Comparison of ENCODE assay signal across 8 cellular contexts in genomic region chr5:150700298-150700599, GRCh38. TPM values are rescaled to one million over a fixed set of nuclear protein-coding genes. Genes with fewer than 3 reads are reported as not detected.
DNase-seq lines count a peak whose midpoint lies in the region; ATAC-seq and TF ChIP-seq lines count a peak whose summit lies in the region.

No MANE protein-coding gene starts in this region.

- TF ChIP-seq CTCF in LNCaP clone FGC (IDR thresholded peaks at IDR 0.05; ENCODE audit: control insufficient read depth, extremely low read depth, insufficient read depth) (no peak), esophagus muscularis mucosa (IDR thresholded peaks at IDR 0.05) (no peak)

- H3K36me3 ChIP-seq in esophagus muscularis mucosa = peaks cover 34 to 38% (median 37%) of the 10 kb centered on the region in 4 donors
- peaks cover 32 to 36% (median 34%) of the 10 kb centered on the region in 3 donors for H3K36me3 ChIP-seq in skeletal muscle tissue (ENCODE audit: control insufficient read depth in 3 of 3, insufficient read depth in 3 of 3, low read length in 3 of 3)

- H3K27me3 ChIP-seq in esophagus muscularis mucosa (no peaks in the 10 kb centered on the region), skeletal muscle tissue (ENCODE audit: control insufficient read depth in 3 of 3, insufficient read depth in 3 of 3, low read length in 3 of 3) (no peaks in the 10 kb centered on the region)

- H3K27ac ChIP-seq in esophagus muscularis mucosa (replicated peaks in 1 of 4) = peak overlapping the region; percentile 93 to 100 (median 98)
- peak overlapping the region; percentile 96 for H3K27ac ChIP-seq in skeletal muscle tissue (ENCODE audit: low read depth, low read length)

- no peak for DNase-seq in LNCaP clone FGC (ENCODE audit: low read depth)
- no peak for DNase-seq in esophagus muscularis mucosa (ENCODE audit: extremely low spot score)
- DNase-seq in NOMO-1 treated with DMSO at 0.1 percent for 48 hours (lab: John Stamatoyannopoulos, UW; ENCODE audit: unreplicated experiment) = no peak
- DNase-seq in stimulated activated CD4-positive, alpha-beta T cell treated with anti-CD3 and anti-CD28 coated beads, Interleukin-4, amount 100 ng/mL, for 4 hours = no peak
- DNase-seq in DMS114 treated with DMSO at 0.1 percent for 48 hours (lab: John Stamatoyannopoulos, UW; ENCODE audit: unreplicated experiment) = no peak
- no peak for DNase-seq in NCI-H524 treated with DMSO at 0.1 percent for 48 hours (lab: John Stamatoyannopoulos, UW)

- H3K9ac ChIP-seq in skeletal muscle tissue (ENCODE audit: low read depth in 1 of 3, low read length in 3 of 3) = peak overlapping the region; percentile 93 to 99 (median 98)

- peak overlapping the region; percentile 96 for H3K4me3 ChIP-seq in LNCaP clone FGC (ENCODE audit: low read depth, low read length)
- peak overlapping the region; percentile 80 to 100 (median 91) for H3K4me3 ChIP-seq in esophagus muscularis mucosa
- H3K4me3 ChIP-seq in skeletal muscle tissue (ENCODE audit: low read length in 3 of 3) = peak overlapping the region; percentile 96 to 99 (median 98)

- ATAC-seq in GM19328 (IDR thresholded peaks at IDR 0.05; ENCODE audit: unreplicated experiment) = peak; percentile 4

- under 1% methylated on average over 12 of the region's 12 CpGs for WGBS in esophagus muscularis mucosa

- no peak for TF ChIP-seq EP300 in esophagus muscularis mucosa (IDR thresholded peaks at IDR 0.05)

- H3K4me1 ChIP-seq in esophagus muscularis mucosa (peaks cover 13 to 26% (median 24%) of the 10 kb centered on the region in 4 donors), skeletal muscle tissue (ENCODE audit: control insufficient read depth in 3 of 3, insufficient read depth in 3 of 3, low read length in 3 of 3) (peaks cover 12 to 18% (median 12%) of the 10 kb centered on the region in 3 donors)

- intact Hi-C loops in esophagus muscularis mucosa (cut with DNase I) = loop anchor here (5.0 to 10.0 kb wide), 2 partner anchors 57 to 145 kb away; partner anchors contain the start of genes DCTN4 and IRGM

- TF ChIP-seq POLR2A in esophagus muscularis mucosa (IDR thresholded peaks at IDR 0.05; ENCODE audit: low read depth) = no peak

- H3K9me3 ChIP-seq in esophagus muscularis mucosa (no peaks in the 10 kb centered on the region), skeletal muscle tissue (ENCODE audit: control insufficient read depth in 3 of 3, low read length in 3 of 3) (no peaks in the 10 kb centered on the region)

RNA-seq across cellular contexts. Expression of gene RBM22, which starts 0.6 kb away (rescaled TPM):
- total RNA-seq in esophagus muscularis mucosa (10 to 100 TPM; 20.8 to 31.3 (median 22.7) TPM), skeletal muscle tissue (18.8 TPM)

RNA-seq across cellular contexts. Expression of gene MYOZ3, which starts 39.2 kb away (rescaled TPM):
- total RNA-seq in esophagus muscularis mucosa (1 to 10 TPM in 1 of 4 donors, under 1 TPM in 2, not detected in 1; 0.17 to 1.2 (median 0.46) TPM), skeletal muscle tissue (4.7 TPM)

RNA-seq across cellular contexts. Expression of gene DCTN4, which starts 58.6 kb away (rescaled TPM):
- total RNA-seq in esophagus muscularis mucosa = 10 to 100 TPM; 48.5 to 59.7 (median 49.3) TPM
- 45.9 TPM for total RNA-seq in skeletal muscle tissue

RNA-seq across cellular contexts. Expression of gene SYNPO, which starts 59.8 kb away (rescaled TPM):
- total RNA-seq in esophagus muscularis mucosa (10 to 100 TPM; 20.4 to 54.0 (median 39.3) TPM), skeletal muscle tissue (6.3 TPM)
